ENCODE assay signal across 8 cellular contexts in genomic region chr19:18522124-18522861, GRCh38. TPM values are rescaled to one million over a fixed set of nuclear protein-coding genes. Genes with fewer than 3 reads are reported as not detected.
DNase-seq lines count a peak whose midpoint lies in the region; ATAC-seq and TF ChIP-seq lines count a peak whose summit lies in the region.

No MANE protein-coding gene starts in this region.

- peak; percentile 96 for DNase-seq in DMS53 treated with DMSO at 0.1 percent for 48 hours (lab: John Stamatoyannopoulos, UW; ENCODE audit: unreplicated experiment)
- DNase-seq in KG1 (lab: John Stamatoyannopoulos, UW): peak; percentile 100
- peak; percentile 100 for DNase-seq in activated T-cell treated with anti-CD3 and anti-CD28 coated beads, Interleukin-2, amount 50 U/mL, for 48 hours
- peak; percentile 100 for DNase-seq in esophagus squamous epithelium (lab: John Stamatoyannopoulos, UW)
- peak; percentile 100 for DNase-seq in myocyte (ENCODE audit: low read depth)
- peak; percentile 100 for DNase-seq in stimulated activated CD8-positive, alpha-beta memory T cell treated with anti-CD3 and anti-CD28 coated beads, Interleukin-7, amount 100 ng/mL, for 4 hours (ENCODE audit: low read depth in 2 of 2)

- H3K27me3 ChIP-seq in esophagus squamous epithelium: no peaks in the 10 kb centered on the region

- ATAC-seq in GM21737 (IDR thresholded peaks at IDR 0.05; ENCODE audit: unreplicated experiment): peak; percentile 81

- intact Hi-C loops in esophagus squamous epithelium (cut with DNase I): no loop called here

- no peaks in the 10 kb centered on the region for H3K36me3 ChIP-seq in esophagus squamous epithelium

- TF ChIP-seq CTCF in esophagus squamous epithelium (IDR thresholded peaks at IDR 0.05): peak in 3 of 6 experiments; percentile 9 to 16 (median 16)

- TF ChIP-seq POLR2A in esophagus squamous epithelium (IDR thresholded peaks at IDR 0.05): peak in 2 of 4 donors; percentile 11 to 31

- H3K4me3 ChIP-seq in esophagus squamous epithelium: peak overlapping the region; percentile 79 to 100 (median 88)

- H3K27ac ChIP-seq in esophagus squamous epithelium: peak overlapping the region; percentile 96 to 100 (median 100)

- H3K4me1 ChIP-seq in esophagus squamous epithelium: peaks cover 21 to 45% (median 26%) of the 10 kb centered on the region in 3 donors

- H3K9me3 ChIP-seq in esophagus squamous epithelium: no peaks in the 10 kb centered on the region

- 2 to 3% methylated on average over 18 to 24 of the region's 51 CpGs for WGBS in esophagus squamous epithelium, 2 donors

TF ChIP-seq in PFSK-1, 5 proteins besides CTCF, POLR2A, EP300 and RAD21:
- TF ChIP-seq TAF1 (IDR thresholded peaks at IDR 0.05; ENCODE audit: borderline replicate concordance, insufficient read depth, low read length) (no peak), REST (IDR thresholded peaks at IDR 0.05; ENCODE audit: insufficient read depth in 1 of 2, low read depth in 2 of 2, low read length in 2 of 2) (no peak), FOXP2 (optimal IDR thresholded peaks at IDR 0.05; ENCODE audit: borderline replicate concordance, extremely low read depth, extremely low read length, insufficient read depth) (peak; percentile 67), SIN3A (IDR thresholded peaks at IDR 0.05; ENCODE audit: borderline replicate concordance, insufficient read depth, low read length) (0 out of 2 replicates have a peak, but pooled peaks have one; percentile 48), POLR2AphosphoS5 (IDR thresholded peaks at IDR 0.05; ENCODE audit: low read depth, low read length) (peak; percentile 57; the same call in 1 of the 2 replicates)

RNA-seq across cellular contexts. Expression of gene ELL, which starts 0.4 kb away (rescaled TPM):
- 17.3 TPM for polyA plus RNA-seq in PFSK-1 (2012; ENCODE audit: insufficient read length, low read depth)
- total RNA-seq in esophagus squamous epithelium (10 to 100 TPM in 2 of 4 donors, 1 to 10 TPM in 2; 5.9 to 12.8 (median 9.9) TPM), myocyte (8.1 and 10.0 TPM in 2 replicates)
- polyA plus RNA-seq in myocyte (2012): 8.6 TPM

RNA-seq across cellular contexts. Expression of gene FKBP8, which starts 21.1 kb away (rescaled TPM):
- 563 TPM for polyA plus RNA-seq in PFSK-1 (2012; ENCODE audit: insufficient read length, low read depth)
- total RNA-seq in esophagus squamous epithelium (100 to 1,000 TPM; 132 to 273 (median 247) TPM), myocyte (295 and 304 TPM in 2 replicates)
- polyA plus RNA-seq in myocyte (2012): 317 TPM

RNA-seq across cellular contexts. Expression of gene KXD1, which starts 35.4 kb away (rescaled TPM):
- 246 TPM for polyA plus RNA-seq in PFSK-1 (2012; ENCODE audit: insufficient read length, low read depth)
- total RNA-seq in esophagus squamous epithelium (100 to 1,000 TPM in 1 of 4 donors, 10 to 100 TPM in 3; 65.5 to 104 (median 83.5) TPM), myocyte (75.0 and 82.4 TPM in 2 replicates)
- polyA plus RNA-seq in myocyte (2012): 107 TPM

RNA-seq across cellular contexts. Expression of gene UBA52, which starts 49.4 kb away (rescaled TPM):
- polyA plus RNA-seq in PFSK-1 (2012; ENCODE audit: insufficient read length, low read depth): 1,954 TPM
- total RNA-seq in esophagus squamous epithelium (100 to 1,000 TPM; 445 to 799 (median 753) TPM), myocyte (567 and 699 TPM in 2 replicates)
- 1,550 TPM for polyA plus RNA-seq in myocyte (2012)

Comparison
In these comparisons a context has a peak if more than half of its experiments do, and no peak if none do; other contexts are left out.
1. Peak in every context shown above with its lines: DNase-seq, ATAC-seq, H3K4me3 ChIP-seq and H3K27ac ChIP-seq.